ENCODE assay signal across 8 cellular contexts in the genomic region with DNA sequence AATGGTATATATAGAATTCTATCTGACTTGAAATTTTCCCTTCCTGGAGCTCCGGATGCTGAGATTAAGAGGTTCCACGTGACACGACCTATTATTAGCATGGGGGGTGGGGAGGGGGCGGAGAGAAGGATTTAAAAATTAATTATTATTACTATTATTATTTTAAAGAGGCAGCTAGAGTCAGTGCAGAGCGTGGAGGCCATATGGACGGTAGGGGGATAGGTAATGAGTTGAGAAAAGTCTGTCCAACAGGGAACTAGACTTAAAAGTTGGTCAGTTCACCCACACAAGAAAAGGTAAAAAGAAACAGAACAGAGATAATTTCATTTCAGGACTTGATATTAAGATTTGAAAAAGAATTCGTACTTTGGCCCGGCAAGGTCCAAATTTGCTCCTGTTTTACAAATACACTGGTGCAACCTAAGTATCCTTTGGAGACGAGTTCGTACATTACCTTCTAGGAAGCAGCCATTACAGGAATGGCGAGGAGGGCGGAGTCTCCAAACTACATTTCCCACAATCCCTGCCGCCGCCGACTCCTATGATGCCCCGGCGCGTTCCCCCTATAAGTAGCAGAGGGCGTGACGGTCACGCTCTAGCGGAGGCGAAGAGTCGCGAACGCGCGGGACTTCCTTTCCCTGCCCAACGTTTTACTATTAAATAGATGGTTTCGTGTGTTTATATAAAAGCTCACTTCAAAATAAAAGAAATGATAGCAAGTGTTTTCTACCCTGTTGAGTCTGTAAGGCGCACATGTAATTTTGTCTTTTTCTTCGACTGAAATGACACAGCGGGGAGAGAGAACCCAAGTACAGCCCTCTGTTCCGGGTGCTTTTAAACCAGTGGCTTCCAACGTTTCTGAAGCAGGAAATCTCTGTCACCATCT. TPM values are rescaled to one million over a fixed set of nuclear protein-coding genes. Genes with fewer than 3 reads are reported as not detected.
DNase-seq lines count a peak whose midpoint lies in the region; ATAC-seq and TF ChIP-seq lines count a peak whose summit lies in the region.

A gene with protein sequence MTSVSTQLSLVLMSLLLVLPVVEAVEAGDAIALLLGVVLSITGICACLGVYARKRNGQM (minus strand): TSS at position 481 of the 886 bp plus-strand sequence. CDS start 976 bp downstream, outside the sequence.

- H3K4me1 Mint-ChIP-seq in activated T-helper 2 cell treated with anti-CD3 and anti-CD28 coated beads, Interferon-gamma antibody, Interleukin-2, Interleukin-4, amounts not matched to agents 10 μg/mL and 5 μg/mL and 100 μg/mL, durations not matched to agents 14 hours and 24 hours and 36 hours (ENCODE audit: low read depth), result peaks cover 42% of the 10 kb centered on the region
- H3K4me1 Mint-ChIP-seq in nephron, result peaks cover 17% of the 10 kb centered on the region
- H3K4me1 Mint-ChIP-seq in stimulated activated naive CD8-positive, alpha-beta T cell treated with anti-CD3 and anti-CD28 coated beads, Interleukin-15, Interleukin-2, amounts not matched to agents 100 ng/mL and 50 ng/mL, for 24 hours (ENCODE audit: low read depth), result peaks cover 49% of the 10 kb centered on the region

- peak; percentile 96 for DNase-seq in Daoy (ENCODE audit: low read depth)
- DNase-seq in GOT3 (lab: John Stamatoyannopoulos, UW), result peak; percentile 40
- DNase-seq in LoVo (ENCODE audit: low spot score), result peak; percentile 94
- peak; percentile 86 for DNase-seq in RWPE2 (ENCODE audit: low spot score)
- DNase-seq in activated T-helper 2 cell treated with anti-CD3 and anti-CD28 coated beads, Interferon-gamma antibody, Interleukin-2, Interleukin-4, amounts not matched to agents 10 μg/mL and 5 μg/mL and 100 μg/mL, durations not matched to agents 14 hours and 24 hours and 36 hours (ENCODE audit: low spot score), result peak; percentile 82
- peak; percentile 91 for DNase-seq in fibroblast of pulmonary artery (ENCODE audit: low read depth)

- H3K9me3 ChIP-seq in RWPE2 (ENCODE audit: severe bottlenecking), result no peaks in the 10 kb centered on the region

- ATAC-seq in RWPE2 (ENCODE audit: low read depth), result peak; percentile 100

- no peaks in the 10 kb centered on the region for H3K9me3 Mint-ChIP-seq in activated T-helper 2 cell treated with anti-CD3 and anti-CD28 coated beads, Interferon-gamma antibody, Interleukin-2, Interleukin-4, amounts not matched to agents 10 μg/mL and 5 μg/mL and 100 μg/mL, durations not matched to agents 14 hours and 24 hours and 36 hours
- H3K9me3 Mint-ChIP-seq in nephron, result no peaks in the 10 kb centered on the region
- no peaks in the 10 kb centered on the region for H3K9me3 Mint-ChIP-seq in stimulated activated naive CD8-positive, alpha-beta T cell treated with anti-CD3 and anti-CD28 coated beads, Interleukin-15, Interleukin-2, amounts not matched to agents 100 ng/mL and 50 ng/mL, for 24 hours

- no peaks in the 10 kb centered on the region for H3K27me3 ChIP-seq in RWPE2 (ENCODE audit: insufficient read depth, poor library complexity, severe bottlenecking)

- H3K4me3 Mint-ChIP-seq in activated T-helper 2 cell treated with anti-CD3 and anti-CD28 coated beads, Interferon-gamma antibody, Interleukin-2, Interleukin-4, amounts not matched to agents 10 μg/mL and 5 μg/mL and 100 μg/mL, durations not matched to agents 14 hours and 24 hours and 36 hours (ENCODE audit: low read depth), result peak within 1 kb of the TSS; percentile 94
- H3K4me3 Mint-ChIP-seq in nephron, result peak within 1 kb of the TSS; percentile 91 to 93 (median 91)
- peak within 1 kb of the TSS; percentile 92 for H3K4me3 Mint-ChIP-seq in stimulated activated naive CD8-positive, alpha-beta T cell treated with anti-CD3 and anti-CD28 coated beads, Interleukin-15, Interleukin-2, amounts not matched to agents 100 ng/mL and 50 ng/mL, for 24 hours

- H3K27ac ChIP-seq in RWPE2 (ENCODE audit: poor library complexity, severe bottlenecking), result no peak within 1 kb of the TSS

- no peaks in the 10 kb centered on the region for H3K27me3 Mint-ChIP-seq in activated T-helper 2 cell treated with anti-CD3 and anti-CD28 coated beads, Interferon-gamma antibody, Interleukin-2, Interleukin-4, amounts not matched to agents 10 μg/mL and 5 μg/mL and 100 μg/mL, durations not matched to agents 14 hours and 24 hours and 36 hours (ENCODE audit: low read depth)
- H3K27me3 Mint-ChIP-seq in nephron (ENCODE audit: low read depth), result no peaks in the 10 kb centered on the region
- H3K27me3 Mint-ChIP-seq in stimulated activated naive CD8-positive, alpha-beta T cell treated with anti-CD3 and anti-CD28 coated beads, Interleukin-15, Interleukin-2, amounts not matched to agents 100 ng/mL and 50 ng/mL, for 24 hours, result no peaks in the 10 kb centered on the region

- H3K36me3 Mint-ChIP-seq in activated T-helper 2 cell treated with anti-CD3 and anti-CD28 coated beads, Interferon-gamma antibody, Interleukin-2, Interleukin-4, amounts not matched to agents 10 μg/mL and 5 μg/mL and 100 μg/mL, durations not matched to agents 14 hours and 24 hours and 36 hours (ENCODE audit: low read depth), result peaks cover 27% of the 10 kb centered on the region
- H3K36me3 Mint-ChIP-seq in nephron (ENCODE audit: low read depth), result peaks cover 17% of the 10 kb centered on the region
- peaks cover 36% of the 10 kb centered on the region for H3K36me3 Mint-ChIP-seq in stimulated activated naive CD8-positive, alpha-beta T cell treated with anti-CD3 and anti-CD28 coated beads, Interleukin-15, Interleukin-2, amounts not matched to agents 100 ng/mL and 50 ng/mL, for 24 hours (ENCODE audit: low read depth)

- intact Hi-C loops in activated T-helper 2 cell treated with anti-CD3 and anti-CD28 coated beads, Interferon-gamma antibody, Interleukin-2, Interleukin-4, amounts not matched to agents 10 μg/mL and 5 μg/mL and 100 μg/mL, durations not matched to agents 14 hours and 24 hours and 36 hours (cut with micrococcal nuclease), result loop anchor here (1.0 to 5.0 kb wide), 4 partner anchors 32 to 912 kb away; a partner anchor contains a TSS

- peaks cover 13% of the 10 kb centered on the region for H3K36me3 ChIP-seq in RWPE2 (ENCODE audit: low read depth)

- H3K4me3 ChIP-seq in RWPE2 (ENCODE audit: severe bottlenecking) (peak within 1 kb of the TSS; percentile 56), fibroblast of pulmonary artery (replicated peaks; ENCODE audit: low read depth, low read length) (peak within 1 kb of the TSS; percentile 94)

- peaks cover 10% of the 10 kb centered on the region for H3K4me1 ChIP-seq in RWPE2 (ENCODE audit: insufficient read depth, poor library complexity, severe bottlenecking)

- no peak for TF ChIP-seq CTCF in RWPE2 (IDR thresholded peaks at IDR 0.05; ENCODE audit: poor library complexity, severe bottlenecking)
- TF ChIP-seq CTCF in fibroblast of pulmonary artery (IDR thresholded peaks at IDR 0.05; ENCODE audit: low read length, missing control alignments), result no peak
- TF ChIP-seq CTCF in nephron (IDR thresholded peaks at IDR 0.05; ENCODE audit: unreplicated experiment in 3 of 3), result peak in 1 of 3 experiments; percentile 20

- H3K27ac Mint-ChIP-seq in activated T-helper 2 cell treated with anti-CD3 and anti-CD28 coated beads, Interferon-gamma antibody, Interleukin-2, Interleukin-4, amounts not matched to agents 10 μg/mL and 5 μg/mL and 100 μg/mL, durations not matched to agents 14 hours and 24 hours and 36 hours, result peak within 1 kb of the TSS; percentile 94
- H3K27ac Mint-ChIP-seq in nephron, result peak within 1 kb of the TSS; percentile 85 to 93 (median 92)
- peak within 1 kb of the TSS; percentile 90 for H3K27ac Mint-ChIP-seq in stimulated activated naive CD8-positive, alpha-beta T cell treated with anti-CD3 and anti-CD28 coated beads, Interleukin-15, Interleukin-2, amounts not matched to agents 100 ng/mL and 50 ng/mL, for 24 hours

RNA-seq across cellular contexts. Expression of the gene that starts here (rescaled TPM):
- total RNA-seq in Daoy (2014; rRNA removed; shearing (Covaris generic)), result 80.4 and 96.3 TPM in 2 replicates
- 43.5 and 45.6 TPM in 2 replicates for total RNA-seq in activated T-helper 2 cell treated with anti-CD3 and anti-CD28 coated beads, Interferon-gamma antibody, Interleukin-2, Interleukin-4, amounts not matched to agents 10 μg/mL and 5 μg/mL and 100 μg/mL, durations not matched to agents 14 hours and 24 hours and 36 hours

Comparison
In these comparisons a context has a peak if more than half of its experiments do, and no peak if none do; other contexts are left out.
1. DNase-seq: peak in every context shown above with its lines; median percentile 96 in Daoy; 94 in LoVo; 91 in fibroblast of pulmonary artery; 86 in RWPE2; 82 in activated T-helper 2 cell treated with anti-CD3 and anti-CD28 coated beads, Interferon-gamma antibody, Interleukin-2, Interleukin-4, amounts not matched to agents 10 μg/mL and 5 μg/mL and 100 μg/mL, durations not matched to agents 14 hours and 24 hours and 36 hours; 40 in GOT3.